1 cellular context compared by ENCODE assay signal in the genomic region with DNA sequence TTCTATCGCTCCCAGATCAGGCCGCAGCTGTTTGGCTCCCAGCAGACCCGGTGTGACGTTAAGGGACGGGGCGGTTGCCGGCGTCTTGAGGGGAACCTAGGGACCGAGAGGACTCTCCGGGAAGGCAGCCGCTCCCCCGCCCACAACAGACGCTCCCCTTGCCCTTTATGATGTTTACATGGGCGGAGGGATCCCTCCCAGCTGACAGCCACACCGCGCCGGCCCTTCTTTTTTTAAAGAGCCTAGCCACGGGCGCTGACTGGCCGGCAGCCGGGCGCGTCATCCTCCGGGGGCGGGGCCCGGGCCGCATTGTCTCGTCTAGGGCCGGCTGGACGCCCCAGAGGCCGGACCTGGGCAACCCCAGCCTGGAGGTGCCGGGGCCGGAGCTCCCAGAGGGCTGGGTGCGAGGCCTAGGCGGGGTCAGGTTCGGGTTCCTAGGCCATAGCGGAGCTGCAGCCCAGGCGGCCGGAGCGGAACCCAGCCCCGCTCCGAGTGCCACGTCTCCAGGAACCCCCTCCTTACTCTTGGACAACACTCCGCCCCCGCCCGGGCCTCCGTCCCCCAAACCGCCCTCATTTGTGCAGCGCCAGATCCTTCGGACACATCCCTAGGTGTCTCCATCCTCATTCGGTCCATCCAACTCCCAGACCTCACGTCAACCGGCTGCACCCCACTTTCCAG.
A peak's percentile ranks its signal among the peaks of the same experiment; 100 is the strongest.
TF ChIP-seq lines count a peak whose summit lies in the region.

Gene PCAT6, plus strand, starts transcription at position 340 of the 681 bp plus-strand sequence.

TF ChIP-seq in HepG2, 621 proteins besides CTCF, POLR2A, EP300 and RAD21 (continued from another document and continues in another):
- 0 out of 2 replicates have a peak, but pooled peaks have one; percentile 27 for TF ChIP-seq NR2F2 (IDR thresholded peaks at IDR 0.05; ENCODE audit: borderline replicate concordance, low read depth)
- no peak for TF ChIP-seq AGO1 (IDR thresholded peaks at IDR 0.05; ENCODE audit: low read depth, low read length, poor library complexity, severe bottlenecking)
- no peak for TF ChIP-seq RBAK (CRISPR knock-in tag; IDR thresholded peaks at IDR 0.05)
- TF ChIP-seq SP2 (CRISPR knock-in tag; IDR thresholded peaks at IDR 0.05): peak; percentile 55
- TF ChIP-seq ELF3 (CRISPR knock-in tag; IDR thresholded peaks at IDR 0.05): peak; percentile 34
- peak; percentile 87 for TF ChIP-seq DRAP1 (CRISPR knock-in tag; IDR thresholded peaks at IDR 0.05)
- TF ChIP-seq HHEX (CRISPR knock-in tag; IDR thresholded peaks at IDR 0.05): no peak
- TF ChIP-seq, protein P1, sequence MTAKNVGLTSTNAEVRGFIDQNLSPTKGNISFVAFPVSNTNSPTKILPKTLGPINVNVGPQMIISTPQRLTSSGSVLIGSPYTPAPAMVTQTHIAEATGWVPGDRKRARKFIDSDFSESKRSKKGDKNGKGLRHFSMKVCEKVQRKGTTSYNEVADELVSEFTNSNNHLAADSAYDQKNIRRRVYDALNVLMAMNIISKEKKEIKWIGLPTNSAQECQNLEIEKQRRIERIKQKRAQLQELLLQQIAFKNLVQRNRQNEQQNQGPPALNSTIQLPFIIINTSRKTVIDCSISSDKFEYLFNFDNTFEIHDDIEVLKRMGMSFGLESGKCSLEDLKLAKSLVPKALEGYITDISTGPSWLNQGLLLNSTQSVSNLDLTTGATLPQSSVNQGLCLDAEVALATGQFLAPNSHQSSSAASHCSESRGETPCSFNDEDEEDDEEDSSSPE (CRISPR knock-in tag; IDR thresholded peaks at IDR 0.05): peak; percentile 74; the same call in 1 of the 2 replicates
- TF ChIP-seq, protein P2, sequence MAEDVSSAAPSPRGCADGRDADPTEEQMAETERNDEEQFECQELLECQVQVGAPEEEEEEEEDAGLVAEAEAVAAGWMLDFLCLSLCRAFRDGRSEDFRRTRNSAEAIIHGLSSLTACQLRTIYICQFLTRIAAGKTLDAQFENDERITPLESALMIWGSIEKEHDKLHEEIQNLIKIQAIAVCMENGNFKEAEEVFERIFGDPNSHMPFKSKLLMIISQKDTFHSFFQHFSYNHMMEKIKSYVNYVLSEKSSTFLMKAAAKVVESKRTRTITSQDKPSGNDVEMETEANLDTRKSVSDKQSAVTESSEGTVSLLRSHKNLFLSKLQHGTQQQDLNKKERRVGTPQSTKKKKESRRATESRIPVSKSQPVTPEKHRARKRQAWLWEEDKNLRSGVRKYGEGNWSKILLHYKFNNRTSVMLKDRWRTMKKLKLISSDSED (CRISPR knock-in tag; IDR thresholded peaks at IDR 0.05): no peak
- TF ChIP-seq, protein P3, sequence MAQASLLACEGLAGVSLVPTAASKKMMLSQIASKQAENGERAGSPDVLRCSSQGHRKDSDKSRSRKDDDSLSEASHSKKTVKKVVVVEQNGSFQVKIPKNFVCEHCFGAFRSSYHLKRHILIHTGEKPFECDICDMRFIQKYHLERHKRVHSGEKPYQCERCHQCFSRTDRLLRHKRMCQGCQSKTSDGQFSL (CRISPR knock-in tag; IDR thresholded peaks at IDR 0.05): peak; percentile 36; the same call in 1 of the 2 replicates
- no peak for TF ChIP-seq MBD4 (IDR thresholded peaks at IDR 0.05; ENCODE audit: borderline replicate concordance, low read length)
- peak; percentile 55; the same call in 1 of the 2 replicates for TF ChIP-seq BATF2 (CRISPR knock-in tag; IDR thresholded peaks at IDR 0.05)
- peak; percentile 100 for TF ChIP-seq FOXK1 (CRISPR knock-in tag; IDR thresholded peaks at IDR 0.05; ENCODE audit: borderline replicate concordance, low read depth)
- TF ChIP-seq HDAC6 (IDR thresholded peaks at IDR 0.05; ENCODE audit: low read depth, low read length): no peak
- no peak for TF ChIP-seq ZKSCAN5 (CRISPR knock-in tag; IDR thresholded peaks at IDR 0.05)
- peak; percentile 90 for TF ChIP-seq ZBTB7B (CRISPR knock-in tag; IDR thresholded peaks at IDR 0.05)
- TF ChIP-seq, protein P4, sequence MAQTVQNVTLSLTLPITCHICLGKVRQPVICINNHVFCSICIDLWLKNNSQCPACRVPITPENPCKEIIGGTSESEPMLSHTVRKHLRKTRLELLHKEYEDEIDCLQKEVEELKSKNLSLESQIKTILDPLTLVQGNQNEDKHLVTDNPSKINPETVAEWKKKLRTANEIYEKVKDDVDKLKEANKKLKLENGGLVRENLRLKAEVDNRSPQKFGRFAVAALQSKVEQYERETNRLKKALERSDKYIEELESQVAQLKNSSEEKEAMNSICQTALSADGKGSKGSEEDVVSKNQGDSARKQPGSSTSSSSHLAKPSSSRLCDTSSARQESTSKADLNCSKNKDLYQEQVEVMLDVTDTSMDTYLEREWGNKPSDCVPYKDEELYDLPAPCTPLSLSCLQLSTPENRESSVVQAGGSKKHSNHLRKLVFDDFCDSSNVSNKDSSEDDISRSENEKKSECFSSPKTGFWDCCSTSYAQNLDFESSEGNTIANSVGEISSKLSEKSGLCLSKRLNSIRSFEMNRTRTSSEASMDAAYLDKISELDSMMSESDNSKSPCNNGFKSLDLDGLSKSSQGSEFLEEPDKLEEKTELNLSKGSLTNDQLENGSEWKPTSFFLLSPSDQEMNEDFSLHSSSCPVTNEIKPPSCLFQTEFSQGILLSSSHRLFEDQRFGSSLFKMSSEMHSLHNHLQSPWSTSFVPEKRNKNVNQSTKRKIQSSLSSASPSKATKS (CRISPR knock-in tag; IDR thresholded peaks at IDR 0.05): no peak
- peak; percentile 13; the same call in 1 of the 2 replicates for TF ChIP-seq ZFP36L1 (CRISPR knock-in tag; IDR thresholded peaks at IDR 0.05)
- TF ChIP-seq KLF16 (CRISPR knock-in tag; IDR thresholded peaks at IDR 0.05): peak in 1 of 2 experiments; percentile 94; a peak in 2 of 4 replicates
- TF ChIP-seq GABPB1 (CRISPR knock-in tag; IDR thresholded peaks at IDR 0.05): peak; percentile 80
- peak; percentile 47 for TF ChIP-seq ETV5 (CRISPR knock-in tag; IDR thresholded peaks at IDR 0.05; ENCODE audit: borderline replicate concordance)
- TF ChIP-seq MTA1 (CRISPR knock-in tag; IDR thresholded peaks at IDR 0.05; ENCODE audit: borderline replicate concordance): no peak
- 0 out of 2 replicates have a peak, but pooled peaks have one; percentile 27 for TF ChIP-seq FOXP1 (IDR thresholded peaks at IDR 0.05)
- peak; percentile 85 for TF ChIP-seq FOXP1 (CRISPR knock-in tag; IDR thresholded peaks at IDR 0.05)
- no peak for TF ChIP-seq REXO4 (CRISPR knock-in tag; IDR thresholded peaks at IDR 0.05; ENCODE audit: borderline replicate concordance)
- no peak for TF ChIP-seq ZSCAN25 (CRISPR knock-in tag; IDR thresholded peaks at IDR 0.05)
- TF ChIP-seq ZSCAN21 (CRISPR knock-in tag; IDR thresholded peaks at IDR 0.05; ENCODE audit: borderline replicate concordance): no peak
- TF ChIP-seq ZNF235 (CRISPR knock-in tag; IDR thresholded peaks at IDR 0.05; ENCODE audit: borderline replicate concordance): peak; percentile 53; the same call in 1 of the 2 replicates
- TF ChIP-seq WIZ (CRISPR knock-in tag; IDR thresholded peaks at IDR 0.05): no peak
- peak; percentile 63; the same call in 1 of the 2 replicates for TF ChIP-seq ZNF614 (CRISPR knock-in tag; IDR thresholded peaks at IDR 0.05; ENCODE audit: borderline replicate concordance)
- TF ChIP-seq KLF9 (CRISPR knock-in tag; IDR thresholded peaks at IDR 0.05; ENCODE audit: low read depth): no peak; the same call in 1 of the 2 replicates
- TF ChIP-seq ELF1 (CRISPR knock-in tag; IDR thresholded peaks at IDR 0.05): 0 out of 2 replicates have a peak, but pooled peaks have one; percentile 48
- TF ChIP-seq NFE2L1 (CRISPR knock-in tag; IDR thresholded peaks at IDR 0.05; ENCODE audit: borderline replicate concordance): no peak
- TF ChIP-seq POLR2G (IDR thresholded peaks at IDR 0.05; ENCODE audit: low read depth, low read length): peak; percentile 91
- TF ChIP-seq, protein P5, sequence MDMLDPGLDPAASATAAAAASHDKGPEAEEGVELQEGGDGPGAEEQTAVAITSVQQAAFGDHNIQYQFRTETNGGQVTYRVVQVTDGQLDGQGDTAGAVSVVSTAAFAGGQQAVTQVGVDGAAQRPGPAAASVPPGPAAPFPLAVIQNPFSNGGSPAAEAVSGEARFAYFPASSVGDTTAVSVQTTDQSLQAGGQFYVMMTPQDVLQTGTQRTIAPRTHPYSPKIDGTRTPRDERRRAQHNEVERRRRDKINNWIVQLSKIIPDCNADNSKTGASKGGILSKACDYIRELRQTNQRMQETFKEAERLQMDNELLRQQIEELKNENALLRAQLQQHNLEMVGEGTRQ (IDR thresholded peaks at IDR 0.05; ENCODE audit: low read depth, low read length): no peak
- TF ChIP-seq, protein P5 (CRISPR knock-in tag; IDR thresholded peaks at IDR 0.05; ENCODE audit: borderline replicate concordance): peak; percentile 34; the same call in 1 of the 2 replicates
- no peak for TF ChIP-seq ZMYM3 (CRISPR knock-in tag; IDR thresholded peaks at IDR 0.05)
- peak; percentile 53 for TF ChIP-seq REPIN1 (CRISPR knock-in tag; IDR thresholded peaks at IDR 0.05; ENCODE audit: borderline replicate concordance, low read depth)
- TF ChIP-seq HINFP (CRISPR knock-in tag; IDR thresholded peaks at IDR 0.05; ENCODE audit: low read depth): 0 out of 2 replicates have a peak, but pooled peaks have one; percentile 24
- TF ChIP-seq SOX6 (IDR thresholded peaks at IDR 0.05): no peak
- TF ChIP-seq SOX6 (CRISPR knock-in tag; IDR thresholded peaks at IDR 0.05): peak; percentile 79
- TF ChIP-seq, protein P6, sequence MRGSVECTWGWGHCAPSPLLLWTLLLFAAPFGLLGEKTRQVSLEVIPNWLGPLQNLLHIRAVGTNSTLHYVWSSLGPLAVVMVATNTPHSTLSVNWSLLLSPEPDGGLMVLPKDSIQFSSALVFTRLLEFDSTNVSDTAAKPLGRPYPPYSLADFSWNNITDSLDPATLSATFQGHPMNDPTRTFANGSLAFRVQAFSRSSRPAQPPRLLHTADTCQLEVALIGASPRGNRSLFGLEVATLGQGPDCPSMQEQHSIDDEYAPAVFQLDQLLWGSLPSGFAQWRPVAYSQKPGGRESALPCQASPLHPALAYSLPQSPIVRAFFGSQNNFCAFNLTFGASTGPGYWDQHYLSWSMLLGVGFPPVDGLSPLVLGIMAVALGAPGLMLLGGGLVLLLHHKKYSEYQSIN (CRISPR knock-in tag; IDR thresholded peaks at IDR 0.05; ENCODE audit: borderline replicate concordance): no peak
- TF ChIP-seq ZNF367 (CRISPR knock-in tag; IDR thresholded peaks at IDR 0.05; ENCODE audit: borderline replicate concordance): peak; percentile 100
- peak; percentile 72 for TF ChIP-seq XRCC5 (optimal IDR thresholded peaks at IDR 0.05; ENCODE audit: low read length)
- TF ChIP-seq HNF1A (IDR thresholded peaks at IDR 0.05; ENCODE audit: low read depth): no peak
- 0 out of 2 replicates have a peak, but pooled peaks have one; percentile 40 for TF ChIP-seq HNF1A (CRISPR knock-in tag; IDR thresholded peaks at IDR 0.05; ENCODE audit: borderline replicate concordance)
- TF ChIP-seq SAFB2 (CRISPR knock-in tag; IDR thresholded peaks at IDR 0.05; ENCODE audit: borderline replicate concordance, low read depth): 0 out of 2 replicates have a peak, but pooled peaks have one; percentile 11
- TF ChIP-seq ATF7-NPFF (CRISPR knock-in tag; IDR thresholded peaks at IDR 0.05; ENCODE audit: low read depth): peak; percentile 22; the same call in 1 of the 2 replicates
